ENCODE assay signal across 8 cellular contexts in genomic region chr20:41027872-41028358, GRCh38. TPM values are rescaled to one million over a fixed set of nuclear protein-coding genes. Genes with fewer than 3 reads are reported as not detected.
DNase-seq lines count a peak whose midpoint lies in the region; ATAC-seq and TF ChIP-seq lines count a peak whose summit lies in the region.

No MANE protein-coding gene starts in this region.

- H3K4me2 ChIP-seq in mammary epithelial cell (ENCODE audit: insufficient read depth, low read depth, low read length): peak overlapping the region; percentile 83

- peak overlapping the region; percentile 81 for H2AFZ ChIP-seq in mammary epithelial cell (ENCODE audit: low read depth, low read length)

- H3K27me3 ChIP-seq in HUES48 (ENCODE audit: control insufficient read depth, insufficient read depth, low read length) (peaks cover 30% of the 10 kb centered on the region), mammary epithelial cell (ENCODE audit: insufficient read depth, low read length) (no peaks in the 10 kb centered on the region), muscle layer of colon (ENCODE audit: control insufficient read depth in 1 of 2, insufficient read depth in 2 of 2, low read length in 2 of 2) (no peaks in the 10 kb centered on the region)

- dilution Hi-C loops in mammary epithelial cell (cut with HindIII; ENCODE audit: low sequenced_read_pairs): no loop called here

- BruUV-seq in mammary epithelial cell (replicated peaks; lab: Mats Ljungman, UMichigan): TSS peak; percentile 87

- peaks cover 19% of the 10 kb centered on the region for H3K36me3 ChIP-seq in HUES48 (ENCODE audit: control insufficient read depth, insufficient read depth, low read length)
- H3K36me3 ChIP-seq in mammary epithelial cell (ENCODE audit: insufficient read depth, low read length): peaks cover 4% of the 10 kb centered on the region
- no peaks in the 10 kb centered on the region for H3K36me3 ChIP-seq in muscle layer of colon (ENCODE audit: insufficient read depth, low read length)

- H3K9ac ChIP-seq in HUES48 (ENCODE audit: low read depth, low read length) (peak overlapping the region; percentile 56), mammary epithelial cell (ENCODE audit: insufficient read depth, low read length) (peak overlapping the region; percentile 42), muscle layer of colon (ENCODE audit: low read length) (no peak overlapping the region)

- ATAC-seq in GM21786 (IDR thresholded peaks at IDR 0.05; ENCODE audit: unreplicated experiment) (no peak), HG03139 (IDR thresholded peaks at IDR 0.05; ENCODE audit: unreplicated experiment) (no peak)

- CTCF ChIA-PET in AG04449 (lab: Yijun Ruan, JAX) (no interaction called here), mammary epithelial cell (lab: Charles Lee; ENCODE audit: low non-redundant PET) (interaction anchor here (1.2 kb wide), 1 partner anchor 10 kb away, joined by 3 read pairs; no protein-coding TSS in a partner anchor)

- intact Hi-C loops in mammary epithelial cell (cut with micrococcal nuclease): loop anchor here (1.0 kb wide), 2 partner anchors 11 to 25 kb away; no protein-coding TSS in a partner anchor

- H3K27ac ChIP-seq in HUES48 (ENCODE audit: low read depth, low read length) (peak overlapping the region; percentile 71), mammary epithelial cell (ENCODE audit: insufficient read depth, low read depth, low read length) (peak overlapping the region; percentile 41), muscle layer of colon (ENCODE audit: low read depth, low read length) (peak overlapping the region; percentile 19)

- in situ Hi-C loops in mammary epithelial cell (cut with MboI; ENCODE audit: low sequenced_read_pairs in 2 of 2): no loop called here

- H3K4me1 ChIP-seq in HUES48 (ENCODE audit: control insufficient read depth, insufficient read depth, low read length) (peaks cover 36% of the 10 kb centered on the region), mammary epithelial cell (ENCODE audit: insufficient read depth, low read length) (peaks cover 30% of the 10 kb centered on the region), muscle layer of colon (ENCODE audit: insufficient read depth, low read length) (peaks cover 31% of the 10 kb centered on the region)

- TF ChIP-seq CTCF in AG04449 (IDR thresholded peaks at IDR 0.05; ENCODE audit: insufficient read depth, low read length, missing control alignments) (no peak), mammary epithelial cell (conservative IDR thresholded peaks at IDR 0.05 in 1 of 2, IDR thresholded peaks at IDR 0.05 in 1 of 2; ENCODE audit: extremely low read depth in 1 of 2, insufficient read depth in 1 of 2, low read depth in 1 of 2, low read length in 2 of 2) (no peak)

- POLR2A ChIA-PET in AG04449 (lab: Yijun Ruan, JAX): interaction anchor here (0.6 kb wide), 1 partner anchor 239 kb away, joined by 3 read pairs; no protein-coding TSS in a partner anchor

- 19% methylated on average over 10 of the region's 10 CpGs for WGBS in mammary epithelial cell (ENCODE audit: low coverage, missing lambda C conversion rate)

- peak overlapping the region; percentile 58 for H3K4me3 ChIP-seq in AG04449 (ENCODE audit: low read depth, low read length)
- H3K4me3 ChIP-seq in HUES48 (ENCODE audit: low read depth, low read length): peak overlapping the region; percentile 55
- H3K4me3 ChIP-seq in mammary epithelial cell (replicated peaks in 1 of 3; ENCODE audit: insufficient read depth in 1 of 3, low read depth in 2 of 3, low read length in 3 of 3): peak overlapping the region; percentile 54 to 92 (median 58)
- peak overlapping the region; percentile 21 to 28 for H3K4me3 ChIP-seq in muscle layer of colon (ENCODE audit: low read depth in 1 of 2, low read length in 2 of 2)

- DNase-seq in AG04449 (ENCODE audit: low read depth, low spot score) (no peak), mammary epithelial cell (no peak), pons (ENCODE audit: low spot score) (no peak), ureter (ENCODE audit: low spot score) (no peak)

- H3K9me3 ChIP-seq in HUES48 (ENCODE audit: control insufficient read depth, insufficient read depth, low read length): no peaks in the 10 kb centered on the region
- no peaks in the 10 kb centered on the region for H3K9me3 ChIP-seq in mammary epithelial cell (replicated peaks; ENCODE audit: insufficient read depth, low read length)
- H3K9me3 ChIP-seq in muscle layer of colon (ENCODE audit: low read length): no peaks in the 10 kb centered on the region

- peaks cover 43% of the 10 kb centered on the region for H3K79me2 ChIP-seq in mammary epithelial cell (ENCODE audit: insufficient read depth, low read length)

- H4K20me1 ChIP-seq in mammary epithelial cell (ENCODE audit: insufficient read depth, low read length): no peaks in the 10 kb centered on the region

RNA-seq across cellular contexts. Expression of gene TOP1, which starts 0.7 kb away (rescaled TPM):
- 10 to 100 TPM; 13.2 to 92.0 TPM for total RNA-seq in mammary epithelial cell
- polyA plus RNA-seq in mammary epithelial cell: 10.6 TPM
- 21.7 TPM for polyA minus RNA-seq in mammary epithelial cell
- 54.5 TPM for total RNA-seq in ureter

Comparison
In these comparisons a context has a peak if more than half of its experiments do, and no peak if none do; other contexts are left out.
1. H3K27ac ChIP-seq: peak in every context shown above with its lines; median percentile 71 in HUES48; 41 in mammary epithelial cell; 19 in muscle layer of colon.